In the genomic region with DNA sequence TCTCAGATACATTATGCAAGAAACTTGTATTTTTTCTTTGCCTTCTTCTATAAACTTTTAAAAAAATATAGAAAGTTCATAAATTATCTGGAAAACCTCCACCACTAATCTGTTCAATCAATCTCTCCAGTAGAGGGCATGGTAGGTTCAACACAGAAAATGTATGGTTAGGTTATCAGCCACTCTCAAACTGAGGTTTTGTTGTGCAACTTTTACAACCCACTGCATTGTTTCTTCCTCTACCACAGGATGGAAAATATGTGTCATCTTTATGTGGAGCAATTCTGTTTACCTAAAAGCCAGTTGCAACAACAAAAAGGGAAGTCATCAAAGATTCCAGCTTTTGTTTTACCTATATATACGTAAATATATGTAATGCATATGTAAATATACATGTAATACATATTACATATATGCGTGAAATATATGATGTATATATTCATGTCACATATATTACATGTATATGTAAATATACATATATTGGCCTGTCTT, we compare ENCODE assay signal across 9 cellular contexts. TPM values are rescaled to one million over a fixed set of nuclear protein-coding genes. Genes with fewer than 3 reads are reported as not detected.
DNase-seq lines count a peak whose midpoint lies in the region; ATAC-seq, FAIRE-seq and TF ChIP-seq lines count a peak whose summit lies in the region.
"Had no signal": no experiment of that assay in that cellular context is flagged by ENCODE, and none has a peak within 500 bp of the region (broad histone marks: within the 10 kb centered on the region; RNA-seq: fewer than 3 reads in every experiment).

No MANE protein-coding gene starts in this region.

- H3K4me3 Mint-ChIP-seq in neural progenitor cell: no peak overlapping the region

- H3K9me3 Mint-ChIP-seq in neural progenitor cell: no peaks in the 10 kb centered on the region

- no peak overlapping the region for H3K4me3 ChIP-seq in A549
- no peak overlapping the region for H3K4me3 ChIP-seq in DOHH2 (ENCODE audit: low read length)
- no peak overlapping the region for H3K4me3 ChIP-seq in neural progenitor cell
- H3K4me3 ChIP-seq: SJCRH30 had no signal

- H3K27me3 ChIP-seq in DOHH2 (ENCODE audit: control insufficient read depth, low read length): no peaks in the 10 kb centered on the region
- H3K27me3 ChIP-seq in neural progenitor cell: peaks cover 32% of the 10 kb centered on the region
- H3K27me3 ChIP-seq: SJCRH30 had no signal

- ATAC-seq in A549 (peak in 1 of 2 experiments; percentile 14; a peak in 1 of 6 replicates), GM21786 (IDR thresholded peaks at IDR 0.05; ENCODE audit: unreplicated experiment) (peak; percentile 25)

- peak; percentile 85 to 86 for TF ChIP-seq RAD21 in A549 (conservative IDR thresholded peaks at IDR 0.05 in 1 of 2, IDR thresholded peaks at IDR 0.05 in 1 of 2)

- H3K4me2 ChIP-seq in A549: peak overlapping the region; percentile 19; the same call in 2 of the 3 replicates
- peak overlapping the region; percentile 85; the same call in 1 of the 2 replicates for H3K4me2 ChIP-seq in DOHH2 (ENCODE audit: low read length)
- H3K4me2 ChIP-seq in neural progenitor cell: no peak overlapping the region

- H3K9me3 ChIP-seq in A549 (no peaks in the 10 kb centered on the region), DOHH2 (ENCODE audit: control insufficient read depth, insufficient read depth, low read length) (no peaks in the 10 kb centered on the region), neural progenitor cell (ENCODE audit: low read depth) (no peaks in the 10 kb centered on the region)
- H3K9me3 ChIP-seq: SJCRH30 had no signal

- H3K36me3 ChIP-seq in DOHH2 (ENCODE audit: control insufficient read depth, low read length) (peaks cover 15% of the 10 kb centered on the region), neural progenitor cell (no peaks in the 10 kb centered on the region)
- H3K36me3 ChIP-seq: SJCRH30 had no signal

- TF ChIP-seq CTCF in A549 (IDR thresholded peaks at IDR 0.05): peak; percentile 83
- TF ChIP-seq CTCF in DOHH2 (IDR thresholded peaks at IDR 0.05; ENCODE audit: low read depth, low read length, poor library complexity, severe bottlenecking): peak; percentile 55
- peak; percentile 66 for TF ChIP-seq CTCF in neural progenitor cell (IDR thresholded peaks at IDR 0.05)

- H3K4me1 Mint-ChIP-seq in neural progenitor cell: peaks cover 26% of the 10 kb centered on the region

- H3K36me3 Mint-ChIP-seq in neural progenitor cell: peaks cover 1% of the 10 kb centered on the region

- H3K27me3 Mint-ChIP-seq in neural progenitor cell (ENCODE audit: insufficient read depth, low read depth): peaks cover 4% of the 10 kb centered on the region

- TF ChIP-seq POLR2A in A549 (IDR thresholded peaks at IDR 0.05; ENCODE audit: low read length): no peak

- no peak overlapping the region for H3K27ac Mint-ChIP-seq in neural progenitor cell

- H3K79me2 ChIP-seq in DOHH2 (ENCODE audit: control insufficient read depth, low read length) (peaks cover 16% of the 10 kb centered on the region), neural progenitor cell (ENCODE audit: low read depth) (no peaks in the 10 kb centered on the region)

- 58% methylated on average over 2 of the region's 2 CpGs for WGBS in A549 (ENCODE audit: missing lambda C conversion rate)

- CTCF ChIA-PET in A549 (lab: Yijun Ruan, JAX): interaction anchor here (0.6 to 8.2 kb wide), 22 partner anchors 9 to 332 kb away, joined by 3 to 85 read pairs (median 4); partner anchors contain the start of genes CDC73 and UCHL5

- no peak overlapping the region for H3K9ac ChIP-seq in neural progenitor cell

- H3K4me1 ChIP-seq in A549 (peaks cover 33% of the 10 kb centered on the region), DOHH2 (ENCODE audit: control insufficient read depth, low read length) (peaks cover 42% of the 10 kb centered on the region), neural progenitor cell (peaks cover 13% of the 10 kb centered on the region)
- H3K4me1 ChIP-seq: SJCRH30 had no signal

- POLR2A ChIA-PET in A549 (lab: Yijun Ruan, JAX): interaction anchor here (1.9 to 5.3 kb wide), 2 partner anchors 213 to 316 kb away, joined by 9 to 54 read pairs; partner anchors contain the start of gene CDC73

- no peak overlapping the region for H2AFZ ChIP-seq in neural progenitor cell (replicated peaks)

- H3F3A ChIP-seq in DOHH2 (ENCODE audit: control insufficient read depth, insufficient read depth): peaks cover 20% of the 10 kb centered on the region
- H3F3A ChIP-seq in neural progenitor cell (ENCODE audit: low read depth): peaks cover 18% of the 10 kb centered on the region

- H4K20me1 ChIP-seq in DOHH2 (ENCODE audit: control insufficient read depth, insufficient read depth, low read depth, low read length) (0 out of 2 replicates have a peak, but pooled peaks cover 8% of the 10 kb centered on the region), neural progenitor cell (ENCODE audit: low read depth) (peaks cover 13% of the 10 kb centered on the region)

- FAIRE-seq in A549 (lab: Jason Lieb, UNC): peak; percentile 95

- H3K27ac ChIP-seq in A549 (no peak overlapping the region; a peak in 1 of 6 replicates), DOHH2 (ENCODE audit: low read depth, low read length) (peak overlapping the region; percentile 83; the same call in 1 of the 2 replicates), neural progenitor cell (no peak overlapping the region)
- H3K27ac ChIP-seq: SJCRH30 had no signal

- DNase-seq in A549 (ENCODE audit: low read depth in 1 of 2, low spot score in 1 of 2) (peak; percentile 70 to 84), KG1 (lab: John Stamatoyannopoulos, UW) (peak; percentile 42), SIG-M5 treated with dmso at 0.1 percent for 504 hours (lab: John Stamatoyannopoulos, UW; ENCODE audit: unreplicated experiment) (peak; percentile 99), epidermal melanocyte (ENCODE audit: insufficient read length, low spot score) (peak; percentile 59), neural progenitor cell (ENCODE audit: low spot score) (peak; percentile 36)
- no peak for DNase-seq in stimulated activated naive CD4-positive, alpha-beta T cell treated with Interleukin-2 at 50 U/mL for 16 hours (lab: John Stamatoyannopoulos, UW)

- TF ChIP-seq EP300 in A549 (IDR thresholded peaks at IDR 0.05): no peak

- H3K9me2 ChIP-seq in DOHH2 (replicated peaks; ENCODE audit: control insufficient read depth, low read length): no peaks in the 10 kb centered on the region

TF ChIP-seq in A549, 52 proteins besides CTCF, POLR2A, EP300 and RAD21 (continues in another document):
- TF ChIP-seq HOXB13 (CRISPR knock-in tag; IDR thresholded peaks at IDR 0.05; ENCODE audit: low read depth) (no peak), REST (IDR thresholded peaks at IDR 0.05) (no peak), FOSL2 (IDR thresholded peaks at IDR 0.05) (no peak), FOSL2 (CRISPR knock-in tag; IDR thresholded peaks at IDR 0.05) (peak; percentile 89), HOXA7 (CRISPR knock-in tag; IDR thresholded peaks at IDR 0.05) (no peak), SMC3 (IDR thresholded peaks at IDR 0.05) (peak; percentile 82), TFCP2L1 (CRISPR knock-in tag; IDR thresholded peaks at IDR 0.05) (no peak), ZSCAN20 (CRISPR knock-in tag; IDR thresholded peaks at IDR 0.05) (no peak), NPAS2 (CRISPR knock-in tag; IDR thresholded peaks at IDR 0.05; ENCODE audit: borderline replicate concordance) (no peak), NR3C1 (IDR thresholded peaks at IDR 0.05) (no peak), SREBF2 (IDR thresholded peaks at IDR 0.05) (no peak), EHMT2 (IDR thresholded peaks at IDR 0.05; ENCODE audit: low read depth) (no peak), HEYL (CRISPR knock-in tag; IDR thresholded peaks at IDR 0.05) (no peak), HDAC2 (IDR thresholded peaks at IDR 0.05) (no peak), KDM1A (IDR thresholded peaks at IDR 0.05; ENCODE audit: low read depth) (no peak)
- TF ChIP-seq, protein P1, sequence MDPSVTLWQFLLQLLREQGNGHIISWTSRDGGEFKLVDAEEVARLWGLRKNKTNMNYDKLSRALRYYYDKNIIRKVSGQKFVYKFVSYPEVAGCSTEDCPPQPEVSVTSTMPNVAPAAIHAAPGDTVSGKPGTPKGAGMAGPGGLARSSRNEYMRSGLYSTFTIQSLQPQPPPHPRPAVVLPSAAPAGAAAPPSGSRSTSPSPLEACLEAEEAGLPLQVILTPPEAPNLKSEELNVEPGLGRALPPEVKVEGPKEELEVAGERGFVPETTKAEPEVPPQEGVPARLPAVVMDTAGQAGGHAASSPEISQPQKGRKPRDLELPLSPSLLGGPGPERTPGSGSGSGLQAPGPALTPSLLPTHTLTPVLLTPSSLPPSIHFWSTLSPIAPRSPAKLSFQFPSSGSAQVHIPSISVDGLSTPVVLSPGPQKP (IDR thresholded peaks at IDR 0.05; ENCODE audit: low read depth, low read length): no peak

RNA-seq across cellular contexts. Expression of gene RGS2, which starts 3.0 kb away (rescaled TPM):
- polyA plus RNA-seq in A549 (2011; rRNA removed) (17.9 and 26.5 TPM in 2 replicates), A549 (2017; fragmentation: RNase III; extraction: RNeasy Plus Mini Kit Qiagen cat#74134 plus additional on column Dnase treatment) (18.4 to 20.1 TPM (median 20.1 TPM) in 3 replicates)
- 9.8 and 13.0 TPM in 2 replicates for polyA plus RNA-seq in A549 (2012; cell fraction: cytosol; rRNA removed)
- polyA plus RNA-seq in A549 (2012; cell fraction: nucleus; rRNA removed): 5.4 and 7.8 TPM in 2 replicates
- polyA minus RNA-seq in A549 (2011; rRNA and poly(A)+ RNA removed): 4.5 and 4.8 TPM in 2 replicates
- 13.4 and 14.4 TPM in 2 replicates for total RNA-seq in neural progenitor cell (ENCODE audit: low replicate concordance)
